Comparison of ENCODE assay signal across 9 cellular contexts in the genomic region with DNA sequence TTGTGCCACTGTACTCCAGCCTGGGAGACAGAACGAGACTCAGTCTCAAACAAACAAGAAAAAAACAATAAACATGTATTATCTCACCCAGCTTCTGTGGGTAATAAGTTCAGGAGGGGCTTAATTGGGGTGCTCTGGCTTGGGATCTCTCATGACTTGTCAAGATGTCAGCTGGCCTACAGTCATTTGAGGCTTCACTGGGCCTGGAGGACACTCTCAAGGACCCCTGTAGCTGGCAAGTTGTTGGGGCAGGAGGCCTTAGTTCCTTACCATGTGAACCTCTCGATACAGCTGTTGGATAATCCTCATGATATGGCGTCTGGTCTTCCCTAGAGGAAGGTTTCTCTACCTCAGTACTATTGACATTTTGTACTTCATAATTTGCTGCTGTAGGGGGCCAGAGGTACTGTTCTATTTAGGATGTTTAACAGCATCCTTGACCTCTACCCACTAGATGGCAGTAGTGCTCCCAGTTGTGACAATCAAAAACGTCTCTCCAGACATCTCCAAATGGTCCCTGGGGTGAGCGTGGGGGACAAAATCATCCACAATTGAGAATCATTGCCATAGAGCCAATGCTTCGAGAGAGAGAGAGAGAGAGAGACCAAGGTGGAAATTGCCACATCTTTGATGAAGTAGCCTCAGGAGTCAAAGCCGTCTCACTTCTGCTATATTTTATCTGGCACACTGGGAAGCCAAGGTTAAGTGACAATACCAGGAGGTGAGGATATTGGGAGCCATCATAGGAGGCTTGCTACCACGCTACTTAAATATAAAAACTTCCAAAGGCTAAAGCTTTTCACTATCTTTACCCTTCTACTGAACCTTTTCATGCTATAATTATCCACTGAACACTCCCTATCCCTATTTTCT. TPM values are rescaled to one million over a fixed set of nuclear protein-coding genes. Genes with fewer than 3 reads are reported as not detected.
A peak's percentile ranks its signal among the peaks of the same experiment; 100 is the strongest.
DNase-seq lines count a peak whose midpoint lies in the region; ATAC-seq and TF ChIP-seq lines count a peak whose summit lies in the region.
"Had no signal": no experiment of that assay in that cellular context is flagged by ENCODE, and none has a peak within 500 bp of the region (broad histone marks: within the 10 kb centered on the region; RNA-seq: fewer than 3 reads in every experiment).

No MANE protein-coding gene starts in this region.

- H3K9me3 ChIP-seq in Peyer's patch (no peaks in the 10 kb centered on the region), neutrophil (no peaks in the 10 kb centered on the region), upper lobe of right lung (no peaks in the 10 kb centered on the region)
- H3K9me3 ChIP-seq: ovary had no signal

- intact Hi-C loops in upper lobe of right lung (cut with DNase I), result no loop called here

- ATAC-seq in GM19397 (IDR thresholded peaks at IDR 0.05; ENCODE audit: unreplicated experiment), result peak; percentile 66
- ATAC-seq in upper lobe of right lung, result peak; percentile 95

- H3K27ac ChIP-seq in Peyer's patch (no peak overlapping the region), neutrophil (no peak overlapping the region), upper lobe of right lung (no peak overlapping the region)
- H3K27ac ChIP-seq: ovary had no signal

- no peak for TF ChIP-seq POLR2A in Peyer's patch (IDR thresholded peaks at IDR 0.05)

- H3K4me1 ChIP-seq in Peyer's patch, result peaks cover 0 to under 1% (median 0%) of the 10 kb centered on the region in 4 donors
- H3K4me1 ChIP-seq in neutrophil (ENCODE audit: control insufficient read depth in 1 of 2, insufficient read depth in 1 of 2, low read depth in 1 of 2, low read length in 1 of 2), result no peaks in the 10 kb centered on the region
- no peaks in the 10 kb centered on the region for H3K4me1 ChIP-seq in upper lobe of right lung

- H3K4me3 ChIP-seq in Peyer's patch (no peak overlapping the region), fibroblast of mammary gland (ENCODE audit: control insufficient read depth, low read depth, low read length) (no peak overlapping the region), neutrophil (ENCODE audit: low read depth in 1 of 2, low read length in 1 of 2) (no peak overlapping the region), upper lobe of right lung (no peak overlapping the region)
- H3K4me3 ChIP-seq: ovary had no signal

- peak; percentile 55 to 84 (median 61) for TF ChIP-seq CTCF in Peyer's patch (IDR thresholded peaks at IDR 0.05)
- peak; percentile 88 for TF ChIP-seq CTCF in fibroblast of mammary gland (conservative IDR thresholded peaks at IDR 0.05; ENCODE audit: control insufficient read depth, insufficient read depth, low read depth, low read length)
- peak; percentile 61 for TF ChIP-seq CTCF in neutrophil (IDR thresholded peaks at IDR 0.05)
- TF ChIP-seq CTCF in upper lobe of right lung (IDR thresholded peaks at IDR 0.05), result peak; percentile 79

- H3K36me3 ChIP-seq in Peyer's patch, result no peaks in the 10 kb centered on the region
- no peaks in the 10 kb centered on the region for H3K36me3 ChIP-seq in neutrophil
- H3K36me3 ChIP-seq in upper lobe of right lung, result no peaks in the 10 kb centered on the region
- H3K36me3 ChIP-seq: ovary had no signal

- no peaks in the 10 kb centered on the region for H3K27me3 ChIP-seq in Peyer's patch
- H3K27me3 ChIP-seq in neutrophil, result no peaks in the 10 kb centered on the region
- no peaks in the 10 kb centered on the region for H3K27me3 ChIP-seq in upper lobe of right lung
- H3K27me3 ChIP-seq: ovary had no signal

- DNase-seq in AML-193 (lab: John Stamatoyannopoulos, UW) (peak; percentile 68 to 77), LoVo (ENCODE audit: low spot score) (peak; percentile 76), Peyer's patch (peak in 2 of 3 donors; percentile 65 to 82), activated T-cell treated with anti-CD3 and anti-CD28 coated beads for 48 hours (ENCODE audit: low read depth) (peak; percentile 30), fibroblast of mammary gland (ENCODE audit: low read depth) (peak; percentile 69), upper lobe of right lung (no peak)

RNA-seq across cellular contexts. Expression of gene SLTM, which starts 23.9 kb away (rescaled TPM):
- total RNA-seq in Peyer's patch (100 to 1,000 TPM in 3 of 4 donors, 10 to 100 TPM in 1; 82.3 to 408 (median 130) TPM), upper lobe of right lung (84.0 TPM)

RNA-seq across cellular contexts. Expression of gene RNF111, which starts 30.1 kb away (rescaled TPM):
- total RNA-seq in Peyer's patch (10 to 100 TPM; 24.5 to 45.4 (median 28.4) TPM), upper lobe of right lung (35.3 TPM)
